In the genomic region with DNA sequence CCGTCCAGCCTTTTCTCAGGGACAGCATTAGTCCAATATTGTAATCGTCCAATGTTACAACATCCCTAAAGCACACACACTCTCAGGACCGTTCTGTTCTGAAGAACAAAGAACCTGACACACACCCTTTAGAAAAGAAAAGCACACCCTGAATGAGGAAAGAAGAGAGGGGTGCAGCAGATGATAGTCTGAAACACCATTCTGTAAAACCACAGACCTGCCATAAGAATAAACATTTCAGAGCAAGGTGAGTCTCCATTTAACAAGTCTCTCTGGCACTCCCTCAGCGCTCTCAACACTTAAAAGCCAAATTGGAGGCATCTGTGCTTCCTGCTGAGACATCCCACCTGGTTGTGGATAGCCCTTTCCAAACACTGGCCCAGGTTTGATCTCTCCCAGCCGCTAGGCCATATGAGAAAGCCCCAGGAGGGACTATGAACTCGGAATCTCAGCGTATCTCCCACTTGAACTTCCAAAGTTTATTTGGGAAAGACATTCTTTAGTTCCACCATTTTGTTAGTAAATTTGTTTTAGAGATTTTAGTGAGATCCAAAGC, we compare ENCODE assay signal across 14 cellular contexts. TPM values are rescaled to one million over a fixed set of nuclear protein-coding genes. Genes with fewer than 3 reads are reported as not detected.
DNase-seq lines count a peak whose midpoint lies in the region; ATAC-seq, FAIRE-seq and TF ChIP-seq lines count a peak whose summit lies in the region.
"Had no signal": no experiment of that assay in that cellular context is flagged by ENCODE, and none has a peak within 500 bp of the region (broad histone marks: within the 10 kb centered on the region; RNA-seq: fewer than 3 reads in every experiment).

No MANE protein-coding gene starts in this region.

- H3K27me3 Mint-ChIP-seq in CD4-positive, alpha-beta T cell = no peaks in the 10 kb centered on the region
- no peaks in the 10 kb centered on the region for H3K27me3 Mint-ChIP-seq in activated T-helper 1 cell treated with anti-CD3 and anti-CD28 coated beads, Interleukin-12 subunit alpha, Interleukin-12 subunit beta, Interleukin-2, Interleukin-4 antibody, amounts not matched to agents 30 ng/mL and 10 ng/mL and 1 ng/mL, durations not matched to agents 14 hours and 24 hours and 36 hours (ENCODE audit: insufficient read depth)
- peaks cover 30% of the 10 kb centered on the region for H3K27me3 Mint-ChIP-seq in nephron (ENCODE audit: low read depth)

- no peaks in the 10 kb centered on the region for H3K36me3 Mint-ChIP-seq in CD4-positive, alpha-beta T cell (ENCODE audit: low read depth)
- peaks cover 3% of the 10 kb centered on the region for H3K36me3 Mint-ChIP-seq in activated T-helper 1 cell treated with anti-CD3 and anti-CD28 coated beads, Interleukin-12 subunit alpha, Interleukin-12 subunit beta, Interleukin-2, Interleukin-4 antibody, amounts not matched to agents 30 ng/mL and 10 ng/mL and 1 ng/mL, durations not matched to agents 14 hours and 24 hours and 36 hours (ENCODE audit: low read depth)
- H3K36me3 Mint-ChIP-seq in nephron (ENCODE audit: low read depth) = peaks cover 5% of the 10 kb centered on the region

- peak; percentile 83 for FAIRE-seq in GM12891 (lab: Jason Lieb, UNC)

- no peaks in the 10 kb centered on the region for H3K4me1 ChIP-seq in A673 (ENCODE audit: insufficient read depth, low read length, poor library complexity, severe bottlenecking)

- TF ChIP-seq POLR2A in GM12891 (IDR thresholded peaks at IDR 0.05; ENCODE audit: low read depth, low read length) = no peak

- no peak for TF ChIP-seq CTCF in CD4-positive, alpha-beta T cell (IDR thresholded peaks at IDR 0.05)
- TF ChIP-seq CTCF in nephron (IDR thresholded peaks at IDR 0.05; ENCODE audit: unreplicated experiment in 3 of 3) (no peak), A673 (conservative IDR thresholded peaks at IDR 0.05; ENCODE audit: low read depth, low read length) (no peak), omental fat pad (IDR thresholded peaks at IDR 0.05) (no peak)

- peak; percentile 54 for ATAC-seq in CD4-positive, alpha-beta T cell (ENCODE audit: poor library complexity)
- ATAC-seq in GM19023 (IDR thresholded peaks at IDR 0.05; ENCODE audit: unreplicated experiment) (no peak), omental fat pad (ENCODE audit: low FRiP score) (no peak)

- no peaks in the 10 kb centered on the region for H3K27me3 ChIP-seq in CD4-positive, alpha-beta T cell (ENCODE audit: control insufficient read depth, insufficient read depth, low read length)
- H3K27me3 ChIP-seq in A673 (replicated peaks; ENCODE audit: insufficient read depth, low read depth, low read length, poor library complexity) = peaks cover 66% of the 10 kb centered on the region
- H3K27me3 ChIP-seq: brain microvascular endothelial cell had no signal

- intact Hi-C loops in CD4-positive, alpha-beta T cell (cut with DNase I, micrococcal nuclease) = no loop called here
- intact Hi-C loops in activated T-helper 1 cell treated with anti-CD3 and anti-CD28 coated beads, Interleukin-12 subunit alpha, Interleukin-12 subunit beta, Interleukin-2, Interleukin-4 antibody, amounts not matched to agents 30 ng/mL and 10 ng/mL and 1 ng/mL, durations not matched to agents 14 hours and 24 hours and 36 hours (cut with micrococcal nuclease) = loop anchor here (1.0 to 5.0 kb wide), 7 partner anchors 23 to 261 kb away; no protein-coding TSS in a partner anchor
- intact Hi-C loops in A673 (cut with micrococcal nuclease; ENCODE audit: unreplicated experiment) = no loop called here

- peak overlapping the region; percentile 94 for H3K27ac Mint-ChIP-seq in CD4-positive, alpha-beta T cell
- peak overlapping the region; percentile 89 for H3K27ac Mint-ChIP-seq in activated T-helper 1 cell treated with anti-CD3 and anti-CD28 coated beads, Interleukin-12 subunit alpha, Interleukin-12 subunit beta, Interleukin-2, Interleukin-4 antibody, amounts not matched to agents 30 ng/mL and 10 ng/mL and 1 ng/mL, durations not matched to agents 14 hours and 24 hours and 36 hours
- peak overlapping the region; percentile 67 to 84 (median 75) for H3K27ac Mint-ChIP-seq in nephron
- H3K27ac Mint-ChIP-seq: progenitor cell of endocrine pancreas had no signal

- H3K36me3 ChIP-seq in A673 (ENCODE audit: insufficient read depth, low read length, poor library complexity, severe bottlenecking) = no peaks in the 10 kb centered on the region
- H3K36me3 ChIP-seq: brain microvascular endothelial cell had no signal

- H3K4me3 Mint-ChIP-seq in CD4-positive, alpha-beta T cell = peak overlapping the region; percentile 71
- peak overlapping the region; percentile 41 for H3K4me3 Mint-ChIP-seq in activated T-helper 1 cell treated with anti-CD3 and anti-CD28 coated beads, Interleukin-12 subunit alpha, Interleukin-12 subunit beta, Interleukin-2, Interleukin-4 antibody, amounts not matched to agents 30 ng/mL and 10 ng/mL and 1 ng/mL, durations not matched to agents 14 hours and 24 hours and 36 hours
- peak overlapping the region; percentile 16 to 59 (median 18) for H3K4me3 Mint-ChIP-seq in nephron

- peaks cover 81% of the 10 kb centered on the region for H3K4me1 Mint-ChIP-seq in CD4-positive, alpha-beta T cell (ENCODE audit: low read depth)
- peaks cover 75% of the 10 kb centered on the region for H3K4me1 Mint-ChIP-seq in activated T-helper 1 cell treated with anti-CD3 and anti-CD28 coated beads, Interleukin-12 subunit alpha, Interleukin-12 subunit beta, Interleukin-2, Interleukin-4 antibody, amounts not matched to agents 30 ng/mL and 10 ng/mL and 1 ng/mL, durations not matched to agents 14 hours and 24 hours and 36 hours (ENCODE audit: low read depth)
- H3K4me1 Mint-ChIP-seq in nephron = peaks cover 70% of the 10 kb centered on the region

- POLR2A ChIA-PET in CD4-positive, alpha-beta T cell (lab: Charles Lee) = interaction anchor here (1.0 to 11.0 kb wide), 8 partner anchors 24 to 78 kb away, joined by 3 to 102 read pairs (median 4); no protein-coding TSS in a partner anchor
- POLR2A ChIA-PET in A673 (lab: Charles Lee; ENCODE audit: low non-redundant PET) = no interaction called here

- no peak overlapping the region for H3K4me3 ChIP-seq in A673 (ENCODE audit: low read depth, low read length, poor library complexity, severe bottlenecking)
- H3K4me3 ChIP-seq: GM23248, lung, PC-9 had no signal

- CTCF ChIA-PET in CD4-positive, alpha-beta T cell (lab: Charles Lee) = no interaction called here
- CTCF ChIA-PET in A673 (lab: Charles Lee) = no interaction called here

- BruUV-seq in A673 (replicated peaks; lab: Mats Ljungman, UMichigan) = no TSS peak

- H3K9me3 ChIP-seq in CD4-positive, alpha-beta T cell (ENCODE audit: control insufficient read depth, low read length) = no peaks in the 10 kb centered on the region
- H3K9me3 ChIP-seq in A673 (ENCODE audit: low read depth, low read length, poor library complexity, severe bottlenecking) = no peaks in the 10 kb centered on the region

- DNase-seq in CD4-positive, alpha-beta T cell = no peak
- no peak for DNase-seq in GM12891 (ENCODE audit: insufficient read length, low spot score)
- DNase-seq in activated T-helper 1 cell treated with anti-CD3 and anti-CD28 coated beads, Interleukin-12 subunit alpha, Interleukin-12 subunit beta, Interleukin-2, Interleukin-4 antibody, amounts not matched to agents 30 ng/mL and 10 ng/mL and 1 ng/mL, durations not matched to agents 14 hours and 24 hours and 36 hours (ENCODE audit: low spot score) = no peak
- DNase-seq in A673 (ENCODE audit: low spot score) = no peak
- no peak for DNase-seq in omental fat pad (ENCODE audit: low spot score)
- DNase-seq: brain microvascular endothelial cell, GM23248, head of caudate nucleus, NCI-H1436 treated with DMSO at 0.1 percent for 48 hours, PC-9 had no signal

- peak overlapping the region; percentile 33 for H3K27ac ChIP-seq in CD4-positive, alpha-beta T cell (ENCODE audit: low read depth, low read length)
- H3K27ac ChIP-seq in A673 (ENCODE audit: low read depth, low read length, poor library complexity, severe bottlenecking) = no peak overlapping the region
- H3K27ac ChIP-seq: brain microvascular endothelial cell, GM23248, PC-9 had no signal

- H3K9me3 Mint-ChIP-seq in CD4-positive, alpha-beta T cell = no peaks in the 10 kb centered on the region
- H3K9me3 Mint-ChIP-seq in activated T-helper 1 cell treated with anti-CD3 and anti-CD28 coated beads, Interleukin-12 subunit alpha, Interleukin-12 subunit beta, Interleukin-2, Interleukin-4 antibody, amounts not matched to agents 30 ng/mL and 10 ng/mL and 1 ng/mL, durations not matched to agents 14 hours and 24 hours and 36 hours = no peaks in the 10 kb centered on the region
- H3K9me3 Mint-ChIP-seq in nephron = no peaks in the 10 kb centered on the region

TF ChIP-seq in GM12891, 5 proteins besides CTCF, POLR2A, EP300 and RAD21:
- TF ChIP-seq TAF1 (IDR thresholded peaks at IDR 0.05; ENCODE audit: low read depth, low read length) = no peak
- TF ChIP-seq POLR2AphosphoS5 (IDR thresholded peaks at IDR 0.05; ENCODE audit: low read depth, low read length) = no peak
- TF ChIP-seq POU2F2 (IDR thresholded peaks at IDR 0.05; ENCODE audit: low read depth, low read length) = no peak

RNA-seq across cellular contexts. Expression of gene ETS1, which starts 36.3 kb away (rescaled TPM):
- 100 to 1,000 TPM; 579 to 590 TPM for total RNA-seq in CD4-positive, alpha-beta T cell
- 59.5 TPM for polyA plus RNA-seq in GM12891 (2012; ENCODE audit: low read depth, missing spikeins)
- 609 and 619 TPM in 2 replicates for total RNA-seq in activated T-helper 1 cell treated with anti-CD3 and anti-CD28 coated beads, Interleukin-12 subunit alpha, Interleukin-12 subunit beta, Interleukin-2, Interleukin-4 antibody, amounts not matched to agents 30 ng/mL and 10 ng/mL and 1 ng/mL, durations not matched to agents 14 hours and 24 hours and 36 hours
- total RNA-seq in A673 (2021) = 3.7 and 4.1 TPM in 2 replicates
- total RNA-seq in omental fat pad = 100 to 1,000 TPM in 3 of 4 donors, 10 to 100 TPM in 1; 72.4 to 211 (median 165) TPM

Comparison
In these comparisons a context has a peak if more than half of its experiments do, and no peak if none do; other contexts are left out.
1. H3K4me3 Mint-ChIP-seq: peak in every context shown above with its lines; median percentile 71 in CD4-positive, alpha-beta T cell; 41 in activated T-helper 1 cell treated with anti-CD3 and anti-CD28 coated beads, Interleukin-12 subunit alpha, Interleukin-12 subunit beta, Interleukin-2, Interleukin-4 antibody, amounts not matched to agents 30 ng/mL and 10 ng/mL and 1 ng/mL, durations not matched to agents 14 hours and 24 hours and 36 hours; 18 in nephron.
2. RNA of gene ETS1, which starts 36.3 kb away (total RNA-seq): 609 to 619 TPM in activated T-helper 1 cell treated with anti-CD3 and anti-CD28 coated beads, Interleukin-12 subunit alpha, Interleukin-12 subunit beta, Interleukin-2, Interleukin-4 antibody, amounts not matched to agents 30 ng/mL and 10 ng/mL and 1 ng/mL, durations not matched to agents 14 hours and 24 hours and 36 hours, 579 to 590 TPM in CD4-positive, alpha-beta T cell and 72.4 to 211 TPM in omental fat pad; 3.7 to 4.1 TPM in A673; every median in the first group is over 10 times any median in the second.
3. Peak in every context shown above with its lines, with median percentiles within 50 percentile points of each other: H3K27ac Mint-ChIP-seq.